24 cellular contexts compared by ENCODE assay signal in genomic region chrX:155962906-155963305, GRCh38. TPM values are rescaled to one million over a fixed set of nuclear protein-coding genes. Genes with fewer than 3 reads are reported as not detected.
DNase-seq lines count a peak whose midpoint lies in the region; ATAC-seq and TF ChIP-seq lines count a peak whose summit lies in the region.
"Had no signal": no experiment of that assay in that cellular context is flagged by ENCODE, and none has a peak within 500 bp of the region (broad histone marks: within the 10 kb centered on the region; RNA-seq: fewer than 3 reads in every experiment).

No MANE protein-coding gene starts in this region.

- H3K36me3 ChIP-seq in hepatocyte (replicated peaks; ENCODE audit: insufficient read depth, low read depth): no peaks in the 10 kb centered on the region
- H3K36me3 ChIP-seq in mucosa of descending colon (ENCODE audit: low read depth): no peaks in the 10 kb centered on the region
- H3K36me3 ChIP-seq: BLaER1 had no signal

- no peak overlapping the region for H3K4me3 Mint-ChIP-seq in MCF 10A (ENCODE audit: unreplicated experiment)
- H3K4me3 Mint-ChIP-seq: B cell; CD4-positive, CD25-positive, alpha-beta regulatory T cell; CD8-positive, alpha-beta T cell; GM23338; H9 had no signal

- no peaks in the 10 kb centered on the region for H3K27me3 Mint-ChIP-seq in MCF 10A (ENCODE audit: insufficient read depth, unreplicated experiment)
- H3K27me3 Mint-ChIP-seq: B cell had no signal

- no peak overlapping the region for H3K4me2 ChIP-seq in hepatocyte
- H3K4me2 ChIP-seq: BLaER1, GM23338 had no signal

- H3K4me3 ChIP-seq in hepatocyte (no peak overlapping the region), mucosa of descending colon (no peak overlapping the region)
- H3K4me3 ChIP-seq: BLaER1, GM23338 had no signal

- intact Hi-C loops in mucosa of descending colon (cut with DNase I, micrococcal nuclease) (no loop called here), MCF 10A (cut with micrococcal nuclease) (no loop called here), posterior vena cava (cut with DNase I) (no loop called here)

- CTCF ChIA-PET in MCF 10A (lab: Yijun Ruan, JAX): no interaction called here

- ATAC-seq in mucosa of descending colon: peak; percentile 11
- ATAC-seq in GM19324 (IDR thresholded peaks at IDR 0.05; ENCODE audit: low FRiP score, unreplicated experiment): no peak
- ATAC-seq: CD8-positive, alpha-beta T cell; GM23338; HCT116 had no signal

- no peaks in the 10 kb centered on the region for H3K9me3 Mint-ChIP-seq in MCF 10A (ENCODE audit: unreplicated experiment)

- no peaks in the 10 kb centered on the region for H3K9me2 ChIP-seq in hepatocyte (replicated peaks; ENCODE audit: insufficient read depth)

- no peaks in the 10 kb centered on the region for H3K36me3 Mint-ChIP-seq in MCF 10A (ENCODE audit: insufficient read depth, unreplicated experiment)
- H3K36me3 Mint-ChIP-seq: CD4-positive, CD25-positive, alpha-beta regulatory T cell; CD8-positive, alpha-beta T cell had no signal

- no peak for TF ChIP-seq CTCF in hepatocyte (IDR thresholded peaks at IDR 0.05; ENCODE audit: poor library complexity)
- TF ChIP-seq CTCF in mucosa of descending colon (IDR thresholded peaks at IDR 0.05): no peak
- no peak for TF ChIP-seq CTCF in MCF 10A (IDR thresholded peaks at IDR 0.05; ENCODE audit: unreplicated experiment)

- no peak overlapping the region for H3K27ac Mint-ChIP-seq in MCF 10A (ENCODE audit: low read depth, unreplicated experiment)
- H3K27ac Mint-ChIP-seq: B cell; CD4-positive, CD25-positive, alpha-beta regulatory T cell; CD8-positive, alpha-beta T cell; GM23338; H9 had no signal

- 47% methylated on average over 1 of the region's 1 CpG for WGBS in hepatocyte (ENCODE audit: low lambda C conversion rate, missing lambda C conversion rate)

- no peaks in the 10 kb centered on the region for H4K20me1 ChIP-seq in hepatocyte (ENCODE audit: insufficient read depth, poor library complexity, severe bottlenecking)
- H4K20me1 ChIP-seq: BLaER1 had no signal

- POLR2A ChIA-PET in MCF 10A (lab: Yijun Ruan, JAX): no interaction called here

- no peaks in the 10 kb centered on the region for H3K4me1 Mint-ChIP-seq in MCF 10A (ENCODE audit: insufficient read depth, unreplicated experiment)
- H3K4me1 Mint-ChIP-seq: B cell; CD4-positive, CD25-positive, alpha-beta regulatory T cell had no signal

- DNase-seq in NCI-H82 (lab: John Stamatoyannopoulos, UW) (peak; percentile 3), NCI-H82 treated with DMSO at 0.1 percent for 48 hours (lab: John Stamatoyannopoulos, UW; ENCODE audit: unreplicated experiment) (no peak), hepatocyte (ENCODE audit: low spot score) (peak; percentile 24), mucosa of descending colon (no peak), MCF 10A (ENCODE audit: unreplicated experiment) (no peak), NCI-H748 (lab: John Stamatoyannopoulos, UW; ENCODE audit: unreplicated experiment) (no peak), posterior vena cava (ENCODE audit: low spot score) (no peak)
- DNase-seq: CD4-positive, CD25-positive, alpha-beta regulatory T cell; CD8-positive, alpha-beta T cell; DMS53; DMS79 treated with DMSO at 0.1 percent for 48 hours; GF-D8; H9 had no signal

- H3K9me3 ChIP-seq in hepatocyte (ENCODE audit: low read depth) (no peaks in the 10 kb centered on the region), mucosa of descending colon (peaks cover 3% of the 10 kb centered on the region)

- no peaks in the 10 kb centered on the region for H3K27me3 ChIP-seq in hepatocyte
- H3K27me3 ChIP-seq: BLaER1 had no signal

- no peak overlapping the region for H2AFZ ChIP-seq in hepatocyte
- H2AFZ ChIP-seq: GM23338 had no signal

- H3K4me1 ChIP-seq in hepatocyte (ENCODE audit: insufficient read depth) (no peaks in the 10 kb centered on the region), mucosa of descending colon (ENCODE audit: low read depth) (no peaks in the 10 kb centered on the region)
- H3K4me1 ChIP-seq: BLaER1 had no signal

- peak overlapping the region; percentile 49 for H3K27ac ChIP-seq in hepatocyte
- H3K27ac ChIP-seq: 22Rv1, BLaER1, C4-2B had no signal

- H3K79me2 ChIP-seq in hepatocyte: no peaks in the 10 kb centered on the region

- BruUV-seq in MCF 10A (replicated peaks; lab: Mats Ljungman, UMichigan): no TSS peak

RNA-seq across cellular contexts. Expression of gene IL9R, which starts 34.6 kb away (rescaled TPM):
- total RNA-seq in hepatocyte (0.12 TPM in 1 of 2 replicates, not detected in the other), mucosa of descending colon (1 to 10 TPM in 2 of 3 donors, under 1 TPM in 1; 0.63 to 2.4 (median 1.0) TPM), MCF 10A (2022) (0.23 TPM in 1 of 2 replicates, not detected in the other), posterior vena cava (under 1 TPM in 1 of 2 donors, not detected in 1; 0.83 TPM)
- polyA plus RNA-seq in hepatocyte: 0.17 TPM in 1 of 2 replicates, not detected in the other
- total RNA-seq: Daoy, G401, H4 had no signal
- polyA plus RNA-seq: AG04450 had no signal

Comparison
In these comparisons a context has a peak if more than half of its experiments do, and no peak if none do; other contexts are left out.
1. DNase-seq: peak in NCI-H82 (single experiment) and hepatocyte (single experiment); none in NCI-H82 treated with DMSO at 0.1 percent for 48 hours (single experiment), mucosa of descending colon (0 of 3), MCF 10A (single experiment), NCI-H748 (single experiment) and posterior vena cava (single experiment).